Comparison of ENCODE assay signal across 9 cellular contexts in the genomic region with DNA sequence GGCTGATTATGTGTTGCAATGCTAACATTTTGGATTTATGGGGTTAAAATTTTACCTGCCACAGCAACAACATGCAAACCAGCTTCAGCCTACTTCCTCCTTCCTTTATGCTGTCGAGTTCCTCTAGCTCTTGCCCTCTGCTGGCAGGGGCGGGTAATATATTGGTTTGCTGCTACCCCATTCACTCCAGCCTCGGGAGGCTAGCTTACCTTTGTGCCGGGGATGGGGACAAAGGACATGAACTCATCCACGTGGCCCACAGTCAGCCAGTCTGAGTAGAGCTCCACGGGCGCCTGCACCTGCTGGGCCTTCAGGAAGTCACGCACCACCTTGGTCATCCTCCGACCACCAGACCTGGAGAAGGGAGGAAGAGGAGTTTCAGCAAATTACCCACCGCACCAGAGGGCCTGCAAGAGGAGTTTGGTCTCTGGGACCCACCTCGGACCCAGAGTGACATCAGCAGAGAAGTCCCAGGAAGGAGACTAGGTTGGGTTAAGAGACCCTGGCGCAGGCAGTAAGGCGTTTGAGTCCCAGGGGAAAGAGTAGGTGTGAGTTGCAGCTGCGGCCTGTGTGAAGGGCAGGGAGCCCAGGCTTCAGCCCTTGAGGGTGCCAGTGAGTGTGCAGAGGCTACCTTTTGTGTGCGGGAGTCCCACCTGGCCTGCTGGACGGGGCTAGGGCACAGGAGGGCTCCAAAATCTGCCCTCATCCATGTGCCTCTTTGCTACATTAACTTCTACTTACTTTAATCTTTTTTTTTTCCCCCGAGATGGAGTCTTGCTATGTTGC. TPM values are rescaled to one million over a fixed set of nuclear protein-coding genes. Genes with fewer than 3 reads are reported as not detected.
DNase-seq lines count a peak whose midpoint lies in the region; ATAC-seq, FAIRE-seq and TF ChIP-seq lines count a peak whose summit lies in the region.
"Had no signal": no experiment of that assay in that cellular context is flagged by ENCODE, and none has a peak within 500 bp of the region (broad histone marks: within the 10 kb centered on the region; RNA-seq: fewer than 3 reads in every experiment).

No MANE protein-coding gene starts in this region.

- CTCF ChIA-PET in HepG2 (lab: Yijun Ruan, JAX; ENCODE audit: low intra/inter-chr PET ratio, low total read pairs) = interaction anchor here (1.7 kb wide), 1 partner anchor 16 kb away, joined by 7 read pairs; no protein-coding TSS in a partner anchor

- no peaks in the 10 kb centered on the region for H3K79me2 ChIP-seq in DOHH2 (ENCODE audit: control insufficient read depth, low read length)
- no peaks in the 10 kb centered on the region for H3K79me2 ChIP-seq in HepG2 (ENCODE audit: insufficient read depth, low read length)

- no peak for TF ChIP-seq RAD21 in HepG2 (CRISPR knock-in tag; IDR thresholded peaks at IDR 0.05)

- peak; percentile 58 for TF ChIP-seq CTCF in DOHH2 (IDR thresholded peaks at IDR 0.05; ENCODE audit: low read depth, low read length, poor library complexity, severe bottlenecking)
- TF ChIP-seq CTCF in HFF-Myc (IDR thresholded peaks at IDR 0.05; ENCODE audit: low read depth, low read length, missing control alignments) = peak; percentile 65
- peak; percentile 38; the same call in 1 of the 2 replicates for TF ChIP-seq CTCF in WI38 (IDR thresholded peaks at IDR 0.05; ENCODE audit: low read depth, low read length)
- peak; percentile 34 for TF ChIP-seq CTCF in HepG2 (CRISPR knock-in tag; IDR thresholded peaks at IDR 0.05)

- H3K27ac ChIP-seq in DOHH2 (ENCODE audit: low read depth, low read length) (no peak overlapping the region), HepG2 (ENCODE audit: extremely low read length, insufficient read depth, low read length) (no peak overlapping the region)
- H3K27ac ChIP-seq: SJSA1 had no signal

- no peak overlapping the region for H3K4me3 ChIP-seq in DOHH2 (ENCODE audit: low read length)
- no peak overlapping the region for H3K4me3 ChIP-seq in HFF-Myc (replicated peaks; ENCODE audit: low read depth, low read length)
- no peak overlapping the region for H3K4me3 ChIP-seq in WI38 (ENCODE audit: low read depth, low read length)
- H3K4me3 ChIP-seq in HepG2 (replicated peaks in 1 of 3; ENCODE audit: insufficient read depth in 1 of 3, low read depth in 2 of 3, low read length in 3 of 3) = no peak overlapping the region
- H3K4me3 ChIP-seq: SJSA1 had no signal

- WGBS in HepG2 (ENCODE audit: low lambda C conversion rate) = 42% methylated on average over 14 of the region's 17 CpGs

- intact Hi-C loops in HepG2 (cut with micrococcal nuclease; ENCODE audit: unreplicated experiment) = no loop called here

- H3K36me3 ChIP-seq in DOHH2 (ENCODE audit: control insufficient read depth, low read length) = no peaks in the 10 kb centered on the region
- H3K36me3 ChIP-seq in HepG2 (replicated peaks in 1 of 2; ENCODE audit: control insufficient read depth in 1 of 2, insufficient read depth in 2 of 2, low read length in 2 of 2) = no peaks in the 10 kb centered on the region
- H3K36me3 ChIP-seq: SJSA1 had no signal

- POLR2A ChIA-PET in HepG2 (lab: Yijun Ruan, JAX) = no interaction called here

- DNase-seq in HFF-Myc (ENCODE audit: extremely low read depth, low read depth) (no peak), HepG2 (ENCODE audit: low spot score) (peak; percentile 37), SK-N-DZ (ENCODE audit: low spot score) (no peak)
- no peak for DNase-seq in central memory CD4-positive, alpha-beta T cell

- H3K27me3 ChIP-seq in DOHH2 (ENCODE audit: control insufficient read depth, low read length) = no peaks in the 10 kb centered on the region
- no peaks in the 10 kb centered on the region; a peak in 1 of 5 replicates for H3K27me3 ChIP-seq in HepG2 (ENCODE audit: control insufficient read depth in 1 of 2, insufficient read depth in 2 of 2, low read length in 2 of 2)
- H3K27me3 ChIP-seq: SJSA1 had no signal

- TF ChIP-seq POLR2A in HepG2 (IDR thresholded peaks at IDR 0.05; ENCODE audit: insufficient read depth in 1 of 2, low read depth in 2 of 2, low read length in 2 of 2) = no peak

- BruUV-seq in HepG2 (replicated peaks; lab: Mats Ljungman, UMichigan) = no TSS peak

- no peaks in the 10 kb centered on the region for H4K20me1 ChIP-seq in DOHH2 (ENCODE audit: control insufficient read depth, insufficient read depth, low read depth, low read length)
- H4K20me1 ChIP-seq in HepG2 (ENCODE audit: insufficient read depth, low read length) = no peaks in the 10 kb centered on the region

- H3K4me2 ChIP-seq in DOHH2 (ENCODE audit: low read length) = no peak overlapping the region
- H3K4me2 ChIP-seq in HepG2 (ENCODE audit: low read depth, low read length) = no peak overlapping the region

- H3K9ac ChIP-seq in HepG2 (ENCODE audit: insufficient read depth, low read depth, low read length) = no peak overlapping the region

- H2AFZ ChIP-seq in HepG2 (ENCODE audit: low read length) = no peak overlapping the region

- peak; percentile 50 for FAIRE-seq in HepG2 (lab: Jason Lieb, UNC)

- H3K4me1 ChIP-seq in DOHH2 (ENCODE audit: control insufficient read depth, low read length) = no peaks in the 10 kb centered on the region
- no peaks in the 10 kb centered on the region for H3K4me1 ChIP-seq in HepG2 (ENCODE audit: insufficient read depth, low read length)
- H3K4me1 ChIP-seq: SJSA1 had no signal

- H3K9me3 ChIP-seq in DOHH2 (ENCODE audit: control insufficient read depth, insufficient read depth, low read length) = no peaks in the 10 kb centered on the region; the same call in 1 of the 2 replicates
- H3K9me3 ChIP-seq in HepG2 (ENCODE audit: low read length) = no peaks in the 10 kb centered on the region
- H3K9me3 ChIP-seq: SJSA1 had no signal

- in situ Hi-C loops in HepG2 (cut with HindIII; ENCODE audit: extremely low pct_ligation_motif_present, low pct_unique_long_range_greater_than_20kb) = no loop called here

- H3K9me2 ChIP-seq in DOHH2 (replicated peaks; ENCODE audit: control insufficient read depth, low read length) = no peaks in the 10 kb centered on the region

- no peak for TF ChIP-seq EP300 in HepG2 (IDR thresholded peaks at IDR 0.05; ENCODE audit: low read depth in 2 of 2, low read length in 2 of 2)
- TF ChIP-seq EP300 in HepG2 (CRISPR knock-in tag; IDR thresholded peaks at IDR 0.05; ENCODE audit: borderline replicate concordance) = no peak

- no peaks in the 10 kb centered on the region for H3F3A ChIP-seq in DOHH2 (ENCODE audit: control insufficient read depth, insufficient read depth)

- ATAC-seq in HepG2 (peak; percentile 74), GM18868 (IDR thresholded peaks at IDR 0.05; ENCODE audit: unreplicated experiment) (no peak), HG03135 (IDR thresholded peaks at IDR 0.05; ENCODE audit: unreplicated experiment) (no peak)

RNA-seq across cellular contexts. Expression of a gene that starts 21.8 kb away (rescaled TPM):
- total RNA-seq in HepG2 (2016; rRNA removed; fragmentation: Illumina TruSeq; extraction: Trizol) = 142 and 174 TPM in 2 replicates
- 51.4 and 55.9 TPM in 2 replicates for total RNA-seq in HepG2 (2016; cell fraction: cytosol; rRNA removed; fragmentation: Illumina TruSeq; extraction: Trizol; ENCODE audit: low read depth)
- 149 and 181 TPM in 2 replicates for total RNA-seq in HepG2 (2016; cell fraction: insoluble cytoplasmic fraction; rRNA removed; fragmentation: Illumina TruSeq; extraction: Trizol)
- 63.6 and 75.1 TPM in 2 replicates for total RNA-seq in HepG2 (2016; cell fraction: membrane; rRNA removed; fragmentation: Illumina TruSeq; extraction: Trizol)
- 52.4 and 60.7 TPM in 2 replicates for total RNA-seq in HepG2 (2016; cell fraction: nucleus; rRNA removed; fragmentation: Illumina TruSeq; extraction: Trizol)
- polyA plus RNA-seq in HepG2 (2011; rRNA removed) = 110 and 136 TPM in 2 replicates
- polyA plus RNA-seq in HepG2 (2011; cell fraction: cytosol; rRNA removed) = 90.5 and 93.2 TPM in 2 replicates
- 32.8 and 36.9 TPM in 2 replicates for polyA plus RNA-seq in HepG2 (2011; cell fraction: nucleus; rRNA removed)
- 57.3 and 68.1 TPM in 2 replicates for polyA plus RNA-seq in HepG2 (2012)
- 39.4 and 46.4 TPM in 2 replicates for polyA plus RNA-seq in HepG2 (2016; cell fraction: cytosol; fragmentation: Illumina TruSeq; extraction: Trizol; ENCODE audit: low read depth)
- polyA plus RNA-seq in HepG2 (2016; cell fraction: insoluble cytoplasmic fraction; fragmentation: Illumina TruSeq; extraction: Trizol; ENCODE audit: low read depth) = 164 and 177 TPM in 2 replicates
- 45.2 and 45.6 TPM in 2 replicates for polyA plus RNA-seq in HepG2 (2016; cell fraction: membrane; fragmentation: Illumina TruSeq; extraction: Trizol; ENCODE audit: low read depth)
- 71.0 and 75.4 TPM in 2 replicates for polyA plus RNA-seq in HepG2 (2016; cell fraction: nucleus; fragmentation: Illumina TruSeq; extraction: Trizol; ENCODE audit: insufficient read depth, low read depth)
- 49.9 and 135 TPM in 2 replicates for polyA minus RNA-seq in HepG2 (2011; rRNA and poly(A)+ RNA removed; ENCODE audit: low replicate concordance)
- polyA minus RNA-seq in HepG2 (2011; cell fraction: cytosol; rRNA and poly(A)+ RNA removed) = 48.1 and 57.8 TPM in 2 replicates
- 35.9 and 50.1 TPM in 2 replicates for polyA minus RNA-seq in HepG2 (2011; cell fraction: nucleus; rRNA and poly(A)+ RNA removed)
- 201 and 208 TPM in 2 replicates for polyA plus RNA-seq in SK-N-DZ (2014; cell fraction: cytosol; rRNA removed)
- polyA plus RNA-seq in SK-N-DZ (2014; cell fraction: nucleus; rRNA removed) = 126 and 129 TPM in 2 replicates

RNA-seq across cellular contexts. Expression of a gene that starts 43.6 kb away (rescaled TPM):
- total RNA-seq in HepG2 (2016; rRNA removed; fragmentation: Illumina TruSeq; extraction: Trizol) = not detected in 2 replicates
- total RNA-seq in HepG2 (2016; cell fraction: cytosol; rRNA removed; fragmentation: Illumina TruSeq; extraction: Trizol; ENCODE audit: low read depth) = not detected in 2 replicates
- total RNA-seq in HepG2 (2016; cell fraction: insoluble cytoplasmic fraction; rRNA removed; fragmentation: Illumina TruSeq; extraction: Trizol) = not detected in 2 replicates
- not detected in 2 replicates for total RNA-seq in HepG2 (2016; cell fraction: membrane; rRNA removed; fragmentation: Illumina TruSeq; extraction: Trizol)
- not detected in 2 replicates for total RNA-seq in HepG2 (2016; cell fraction: nucleus; rRNA removed; fragmentation: Illumina TruSeq; extraction: Trizol)
- not detected in 2 replicates for polyA plus RNA-seq in HepG2 (2011; rRNA removed)
- polyA plus RNA-seq in HepG2 (2011; cell fraction: cytosol; rRNA removed) = not detected in 2 replicates
- polyA plus RNA-seq in HepG2 (2011; cell fraction: nucleus; rRNA removed) = not detected in 2 replicates
- not detected in 2 replicates for polyA plus RNA-seq in HepG2 (2012)
- not detected in 2 replicates for polyA plus RNA-seq in HepG2 (2016; cell fraction: cytosol; fragmentation: Illumina TruSeq; extraction: Trizol; ENCODE audit: low read depth)
- polyA plus RNA-seq in HepG2 (2016; cell fraction: insoluble cytoplasmic fraction; fragmentation: Illumina TruSeq; extraction: Trizol; ENCODE audit: low read depth) = not detected in 2 replicates
- not detected in 2 replicates for polyA plus RNA-seq in HepG2 (2016; cell fraction: membrane; fragmentation: Illumina TruSeq; extraction: Trizol; ENCODE audit: low read depth)
- polyA plus RNA-seq in HepG2 (2016; cell fraction: nucleus; fragmentation: Illumina TruSeq; extraction: Trizol; ENCODE audit: insufficient read depth, low read depth) = not detected in 2 replicates
- 3.2 TPM in 1 of 2 replicates, not detected in the other for polyA minus RNA-seq in HepG2 (2011; rRNA and poly(A)+ RNA removed; ENCODE audit: low replicate concordance)
- not detected in 2 replicates for polyA minus RNA-seq in HepG2 (2011; cell fraction: cytosol; rRNA and poly(A)+ RNA removed)
- not detected in 2 replicates for polyA minus RNA-seq in HepG2 (2011; cell fraction: nucleus; rRNA and poly(A)+ RNA removed)
- polyA plus RNA-seq in SK-N-DZ (2014; cell fraction: cytosol; rRNA removed) = not detected in 2 replicates
- polyA plus RNA-seq in SK-N-DZ (2014; cell fraction: nucleus; rRNA removed) = not detected in 2 replicates
- total RNA-seq: SJSA1 had no signal
